ENCODE assay signal across 8 cellular contexts in genomic region chr4:88285235-88285505, GRCh38. TPM values are rescaled to one million over a fixed set of nuclear protein-coding genes. Genes with fewer than 3 reads are reported as not detected.
A peak's percentile ranks its signal among the peaks of the same experiment; 100 is the strongest.
DNase-seq lines count a peak whose midpoint lies in the region; ATAC-seq and TF ChIP-seq lines count a peak whose summit lies in the region.

No MANE protein-coding gene starts in this region.

- no peaks in the 10 kb centered on the region for H3K27me3 Mint-ChIP-seq in activated CD4-positive, alpha-beta T cell treated with anti-CD3 and anti-CD28 coated beads, Interleukin-2, amount 10 ng/mL, durations not matched to agents 7 days and 5 days

- H3K36me3 Mint-ChIP-seq in activated CD4-positive, alpha-beta T cell treated with anti-CD3 and anti-CD28 coated beads, Interleukin-2, amount 10 ng/mL, durations not matched to agents 7 days and 5 days (ENCODE audit: low read depth), result peaks cover 30% of the 10 kb centered on the region

- TF ChIP-seq POLR2A in adrenal gland (IDR thresholded peaks at IDR 0.05), result no peak
- TF ChIP-seq POLR2A in right lobe of liver (IDR thresholded peaks at IDR 0.05), result no peak

- H3K9me3 Mint-ChIP-seq in activated CD4-positive, alpha-beta T cell treated with anti-CD3 and anti-CD28 coated beads, Interleukin-2, amount 10 ng/mL, durations not matched to agents 7 days and 5 days, result no peaks in the 10 kb centered on the region

- intact Hi-C loops in adrenal gland (cut with DNase I), result no loop called here
- intact Hi-C loops in right lobe of liver (cut with DNase I), result no loop called here

- H3K4me1 Mint-ChIP-seq in activated CD4-positive, alpha-beta T cell treated with anti-CD3 and anti-CD28 coated beads, Interleukin-2, amount 10 ng/mL, durations not matched to agents 7 days and 5 days, result peaks cover 36% of the 10 kb centered on the region

- DNase-seq in activated CD4-positive, alpha-beta T cell treated with anti-CD3 and anti-CD28 coated beads, Interleukin-2, amount 10 ng/mL, durations not matched to agents 7 days and 5 days, result no peak
- no peak for DNase-seq in activated CD4-positive, alpha-beta T cell treated with anti-CD3 and anti-CD28 coated beads for 4 hours
- no peak for DNase-seq in adrenal gland
- no peak for DNase-seq in right lobe of liver
- DNase-seq in thoracic aorta (ENCODE audit: low spot score), result no peak
- DNase-seq in middle frontal gyrus (ENCODE audit: extremely low spot score, low spot score), result no peak

- TF ChIP-seq CTCF in adrenal gland (IDR thresholded peaks at IDR 0.05), result no peak
- TF ChIP-seq CTCF in right lobe of liver (IDR thresholded peaks at IDR 0.05), result no peak
- TF ChIP-seq CTCF in thoracic aorta (IDR thresholded peaks at IDR 0.05), result no peak

- CTCF ChIA-PET in activated CD4-positive, alpha-beta T cell treated with anti-CD3 and anti-CD28 coated beads, Interleukin-2, amount 10 ng/mL, durations not matched to agents 7 days and 5 days (lab: Charles Lee), result interaction anchor here (0.7 to 2.2 kb wide), 8 partner anchors 12 to 1013 kb away, joined by 3 to 9 read pairs (median 4); partner anchors contain the start of gene HERC5

- WGBS in adrenal gland, 4 donors, result 0 to 18% (median 8%) methylated on average over 3 of the region's 3 CpGs
- 16% methylated on average over 3 of the region's 3 CpGs for WGBS in right lobe of liver (ENCODE audit: insufficient coverage, low coverage, low lambda C conversion rate, missing lambda C conversion rate)

- no peak for ATAC-seq in right lobe of liver
- ATAC-seq in thoracic aorta (ENCODE audit: insufficient number of reproducible peaks, low FRiP score, low read depth), result no peak
- no peak for ATAC-seq in GM21737 (IDR thresholded peaks at IDR 0.05; ENCODE audit: unreplicated experiment)
- ATAC-seq in GM18868 (IDR thresholded peaks at IDR 0.05; ENCODE audit: unreplicated experiment), result no peak

- no peaks in the 10 kb centered on the region for H3K27me3 ChIP-seq in adrenal gland
- no peaks in the 10 kb centered on the region for H3K27me3 ChIP-seq in right lobe of liver
- no peaks in the 10 kb centered on the region for H3K27me3 ChIP-seq in thoracic aorta (replicated peaks; ENCODE audit: insufficient read depth)

- H3K4me3 Mint-ChIP-seq in activated CD4-positive, alpha-beta T cell treated with anti-CD3 and anti-CD28 coated beads, Interleukin-2, amount 10 ng/mL, durations not matched to agents 7 days and 5 days, result peak overlapping the region; percentile 96

- H3K36me3 ChIP-seq in adrenal gland (replicated peaks in 1 of 2), result no peaks in the 10 kb centered on the region
- H3K36me3 ChIP-seq in right lobe of liver, result no peaks in the 10 kb centered on the region
- no peaks in the 10 kb centered on the region for H3K36me3 ChIP-seq in thoracic aorta

- H3K4me1 ChIP-seq in adrenal gland (replicated peaks in 1 of 2), result peaks cover 4 to 29% of the 10 kb centered on the region in 2 donors
- H3K4me1 ChIP-seq in right lobe of liver, result peaks cover 0 to 24% (median 11%) of the 10 kb centered on the region in 4 donors
- H3K4me1 ChIP-seq in thoracic aorta (ENCODE audit: control insufficient read depth in 1 of 2, low read depth in 2 of 2), result peaks cover 28 to 54% of the 10 kb centered on the region in 2 donors

- H3K9me3 ChIP-seq in adrenal gland (replicated peaks in 1 of 3) (no peaks in the 10 kb centered on the region), right lobe of liver (no peaks in the 10 kb centered on the region), thoracic aorta (no peaks in the 10 kb centered on the region)

- POLR2A ChIA-PET in activated CD4-positive, alpha-beta T cell treated with anti-CD3 and anti-CD28 coated beads, Interleukin-2, amount 10 ng/mL, durations not matched to agents 7 days and 5 days (lab: Charles Lee), result interaction anchor here (0.6 to 2.3 kb wide), 4 partner anchors 12 to 1009 kb away, joined by 3 to 10 read pairs (median 4); partner anchors contain the start of gene HERC5

- peak overlapping the region in 2 of 4 donors; percentile 44 to 70 for H3K4me3 ChIP-seq in adrenal gland
- H3K4me3 ChIP-seq in right lobe of liver, result peak overlapping the region; percentile 28 to 68 (median 52)
- peak overlapping the region; percentile 74 for H3K4me3 ChIP-seq in thoracic aorta

- peak overlapping the region; percentile 100 for H3K27ac Mint-ChIP-seq in activated CD4-positive, alpha-beta T cell treated with anti-CD3 and anti-CD28 coated beads, Interleukin-2, amount 10 ng/mL, durations not matched to agents 7 days and 5 days

- H3K27ac ChIP-seq in adrenal gland (peak overlapping the region in 4 of 5 donors; percentile 47 to 99 (median 86)), right lobe of liver (peak overlapping the region; percentile 68 to 91 (median 91)), thoracic aorta (peak overlapping the region; percentile 85 to 99)

RNA-seq across cellular contexts. Expression of gene PPM1K, which starts 0.8 kb away (rescaled TPM):
- total RNA-seq in activated CD4-positive, alpha-beta T cell treated with anti-CD3 and anti-CD28 coated beads, Interleukin-2, amount 10 ng/mL, durations not matched to agents 7 days and 5 days, result 10 to 100 TPM; 58.4 to 68.5 TPM
- total RNA-seq in adrenal gland, result 10 to 100 TPM; 18.7 to 53.5 (median 26.8) TPM
- 10 to 100 TPM in 1 of 3 donors, 1 to 10 TPM in 2; 4.1 to 27.3 (median 4.7) TPM for polyA plus RNA-seq in adrenal gland
- total RNA-seq in right lobe of liver, result 10 to 100 TPM in 3 of 6 experiments, 1 to 10 TPM in 3; 3.8 to 15.7 (median 7.9) TPM
- 10 to 100 TPM; 66.3 to 70.8 TPM for total RNA-seq in thoracic aorta
